ENCODE assay signal across 1 cellular context in genomic region chr2:234075947-234076346, GRCh38.
TF ChIP-seq lines count a peak whose summit lies in the region.

No MANE protein-coding gene starts in this region.

TF ChIP-seq in HepG2, 621 proteins besides CTCF, POLR2A, EP300 and RAD21:
- TF ChIP-seq HOXA9 (CRISPR knock-in tag; IDR thresholded peaks at IDR 0.05; ENCODE audit: borderline replicate concordance) = no peak
- 0 out of 2 replicates have a peak, but pooled peaks have one; percentile 12 for TF ChIP-seq ZNF772 (CRISPR knock-in tag; IDR thresholded peaks at IDR 0.05)
TF ChIP-seq in HepG2: peak in this region for 1.
